In the genomic region with DNA sequence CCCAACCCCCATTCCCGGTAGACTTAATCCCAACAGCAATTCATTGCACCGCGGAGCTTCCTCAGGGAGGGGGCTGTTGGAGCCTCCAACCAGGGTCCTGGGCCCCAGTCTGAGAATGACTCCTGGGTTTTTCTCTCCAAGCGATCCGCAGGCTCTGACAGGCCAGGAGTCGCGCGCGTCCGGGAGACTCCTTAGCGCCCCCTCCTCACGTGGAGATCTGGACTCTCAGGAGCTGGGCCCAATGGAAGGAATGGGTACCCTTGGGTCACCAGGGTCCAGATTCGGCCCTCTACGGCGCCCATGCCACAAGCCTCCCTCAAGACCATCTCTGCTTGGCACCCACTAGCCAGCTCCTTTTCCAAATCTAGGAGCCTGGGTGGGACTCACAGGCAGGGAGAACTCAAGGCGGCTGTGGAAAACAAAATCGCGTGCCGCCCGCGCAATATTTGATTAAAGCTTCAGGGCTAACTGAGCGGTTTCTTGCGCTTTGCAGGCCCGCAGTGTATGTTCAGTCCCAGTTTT, we compare ENCODE assay signal across 12 cellular contexts. TPM values are rescaled to one million over a fixed set of nuclear protein-coding genes. Genes with fewer than 3 reads are reported as not detected.
A peak's percentile ranks its signal among the peaks of the same experiment; 100 is the strongest.
DNase-seq lines count a peak whose midpoint lies in the region; ATAC-seq, FAIRE-seq and TF ChIP-seq lines count a peak whose summit lies in the region.
"Had no signal": no experiment of that assay in that cellular context is flagged by ENCODE, and none has a peak within 500 bp of the region (broad histone marks: within the 10 kb centered on the region; RNA-seq: fewer than 3 reads in every experiment).

No MANE protein-coding gene starts in this region.

- no peaks in the 10 kb centered on the region for H4K20me1 ChIP-seq in K562 (replicated peaks; ENCODE audit: control insufficient read depth, insufficient read depth, low read length)

- peaks cover 98% of the 10 kb centered on the region for H3K27me3 ChIP-seq in HL-60 (ENCODE audit: insufficient read depth, poor library complexity, severe bottlenecking)
- no peaks in the 10 kb centered on the region; a peak in 1 of 5 replicates for H3K27me3 ChIP-seq in K562 (ENCODE audit: control insufficient read depth in 2 of 2, insufficient read depth in 2 of 2, low read length in 2 of 2)
- peaks cover 100% of the 10 kb centered on the region for H3K27me3 ChIP-seq in iPS-20b (ENCODE audit: insufficient read depth, low read length)

- no peak for FAIRE-seq in K562 (lab: Jason Lieb, UNC)
- FAIRE-seq: endothelial cell of umbilical vein had no signal

- H3K4me1 ChIP-seq in K562 (replicated peaks in 1 of 2; ENCODE audit: control insufficient read depth in 2 of 2, insufficient read depth in 2 of 2, low read length in 2 of 2) = peaks cover 0 to 34% of the 10 kb centered on the region in 2 experiments; a peak in 4 of 5 replicates
- H3K4me1 ChIP-seq in iPS-20b (ENCODE audit: insufficient read depth, low read length) = peaks cover 18% of the 10 kb centered on the region; the same call in 1 of the 2 replicates

- intact Hi-C loops in K562 (cut with micrococcal nuclease) = no loop called here

- no TSS peak for BruUV-seq in K562 (replicated peaks; lab: Mats Ljungman, UMichigan)

- POLR2A ChIA-PET in K562 (lab: Yijun Ruan, JAX) = interaction anchor here (1.1 kb wide), 1 partner anchor 24 kb away, joined by 3 read pairs; no protein-coding TSS in a partner anchor

- ATAC-seq in K562 = peak; percentile 2; the same call in 2 of the 3 replicates
- no peak for ATAC-seq in GM18505 (IDR thresholded peaks at IDR 0.05; ENCODE audit: unreplicated experiment)
- ATAC-seq: stimulated activated memory B cell treated with anti-CD40 and anti-IgM and Interleukin-4, amounts not matched to agents 10 μg/mL and 1 μg/mL and 100 μg/mL, for 72 hours had no signal

- H2AFZ ChIP-seq in K562 (ENCODE audit: low read depth, low read length) = peak overlapping the region; percentile 77; the same call in 1 of the 2 replicates

- no peaks in the 10 kb centered on the region for H3K36me3 ChIP-seq in K562 (ENCODE audit: control insufficient read depth, insufficient read depth, low read length)
- no peaks in the 10 kb centered on the region for H3K36me3 ChIP-seq in iPS-20b (ENCODE audit: insufficient read depth, low read depth, low read length)
- H3K36me3 ChIP-seq: neutrophil had no signal

- DNase-seq in HL-60 (ENCODE audit: low read depth in 1 of 2, low spot score in 1 of 2) (no peak), K562 (ENCODE audit: extremely low read depth in 1 of 4, low spot score in 3 of 4) (no peak), NCI-H1048 (lab: John Stamatoyannopoulos, UW) (no peak), SIG-M5 treated with dmso at 0.1 percent for 504 hours (lab: John Stamatoyannopoulos, UW; ENCODE audit: unreplicated experiment) (no peak)
- no peak for DNase-seq in activated CD8-positive, alpha-beta memory T cell treated with anti-CD3 and anti-CD28 coated beads, Interleukin-2, amount 50 U/mL, for 48 hours
- DNase-seq: NCI-H524 treated with DMSO at 0.1 percent for 48 hours had no signal

- CTCF ChIA-PET in K562 (lab: Yijun Ruan, JAX; ENCODE audit: low intra/inter-chr PET ratio) = no interaction called here

- no peak overlapping the region for H3K27ac ChIP-seq in HL-60 (replicated peaks)
- peak overlapping the region; percentile 76 for H3K27ac ChIP-seq in K562 (ENCODE audit: extremely low read depth, low read depth, low read length)
- H3K27ac ChIP-seq in iPS-20b (ENCODE audit: low read length) = no peak overlapping the region
- peak overlapping the region in 8 of 21 experiments; percentile 15 to 80 (median 66) for H3K27ac ChIP-seq in skin epidermis
- H3K27ac ChIP-seq: neutrophil had no signal

- no peak for TF ChIP-seq RAD21 in K562 (CRISPR knock-in tag; conservative IDR thresholded peaks at IDR 0.05 in 1 of 2, IDR thresholded peaks at IDR 0.05 in 1 of 2)

- TF ChIP-seq POLR2A in K562 (conservative IDR thresholded peaks at IDR 0.05) = no peak
- no peak for TF ChIP-seq POLR2A in GM18505 (IDR thresholded peaks at IDR 0.05; ENCODE audit: borderline replicate concordance, extremely low read depth, insufficient read depth, insufficient read length)

- H3K4me2 ChIP-seq in K562 (ENCODE audit: insufficient read depth, low read length) = peak overlapping the region; percentile 10; the same call in 1 of the 2 replicates

- no peak for TF ChIP-seq CTCF in HL-60 (IDR thresholded peaks at IDR 0.05; ENCODE audit: insufficient read depth, low read length)
- no peak for TF ChIP-seq CTCF in K562 (IDR thresholded peaks at IDR 0.05 in 2 of 3, conservative IDR thresholded peaks at IDR 0.05 in 1 of 3; ENCODE audit: insufficient read depth in 2 of 3, low read depth in 1 of 3, low read length in 3 of 3)

- in situ Hi-C loops in K562 (cut with MboI) = loop anchor here (25.0 kb wide), 1 partner anchor 464 kb away; no protein-coding TSS in a partner anchor

- TF ChIP-seq EP300 in K562 (IDR thresholded peaks at IDR 0.05; ENCODE audit: low read length) = no peak

- peaks cover 25% of the 10 kb centered on the region for H3K79me2 ChIP-seq in K562 (ENCODE audit: control insufficient read depth, insufficient read depth, low read length)

- H3K4me3 ChIP-seq in HL-60 (replicated peaks; ENCODE audit: insufficient read depth, low read length) (peak overlapping the region; percentile 29), K562 (peak overlapping the region; percentile 21; the same call in 1 of the 2 replicates), iPS-20b (ENCODE audit: low read length) (peak overlapping the region; percentile 60; the same call in 1 of the 2 replicates), skin epidermis (peak overlapping the region in 6 of 7 experiments; percentile 6 to 38 (median 21))

- H3K9ac ChIP-seq in K562 (ENCODE audit: insufficient read depth in 1 of 2, low read depth in 2 of 2, low read length in 2 of 2) (peak overlapping the region in 1 of 2 experiments; percentile 46; a peak in 2 of 4 replicates), iPS-20b (ENCODE audit: low read depth, low read length) (no peak overlapping the region)

- H3K9me3 ChIP-seq in K562 (replicated peaks; ENCODE audit: control insufficient read depth, insufficient read depth, low read depth, low read length) (peaks cover 3% of the 10 kb centered on the region), iPS-20b (ENCODE audit: insufficient read depth, low read depth, low read length) (peaks cover 16% of the 10 kb centered on the region; the same call in 1 of the 2 replicates)
- H3K9me3 ChIP-seq: neutrophil had no signal

- WGBS in K562 (ENCODE audit: insufficient coverage, low coverage, missing lambda C conversion rate) = 72% methylated on average over 14 of the region's 24 CpGs

- H3K9me1 ChIP-seq in K562 (ENCODE audit: control insufficient read depth, insufficient read depth, low read length) = no peaks in the 10 kb centered on the region

TF ChIP-seq in K562, 482 proteins besides CTCF, POLR2A, EP300 and RAD21:
- TF ChIP-seq MITF (IDR thresholded peaks at IDR 0.05) (no peak), NRF1 (conservative IDR thresholded peaks at IDR 0.05 in 1 of 2, IDR thresholded peaks at IDR 0.05 in 1 of 2) (peak in 1 of 2 experiments; percentile 10)

RNA-seq across cellular contexts. Expression of gene HAND2, which starts 7.1 kb away (rescaled TPM):
- total RNA-seq in K562 (2011; cell fraction: chromatin; rRNA removed; ENCODE audit: low replicate concordance) = 15.5 and 17.1 TPM in 2 replicates
- total RNA-seq in K562 (2011; cell fraction: nucleolus; rRNA removed) = 13.2 and 15.0 TPM in 2 replicates
- 12.4 and 14.3 TPM in 2 replicates for total RNA-seq in K562 (2011; cell fraction: nucleoplasm; rRNA removed)
- total RNA-seq in K562 (2014; rRNA removed) = 11.8 and 12.8 TPM in 2 replicates
- total RNA-seq in K562 (2014; rRNA removed; fragmentation: Illumina TruSeq; extraction: Trizol) = 3.0 and 3.3 TPM in 2 replicates
- total RNA-seq in K562 (2015; rRNA removed; fragmentation: Illumina TruSeq; extraction: Trizol) = 4.2 and 5.6 TPM in 2 replicates
- 6.0 and 6.6 TPM in 2 replicates for total RNA-seq in K562 (2021)
- polyA plus RNA-seq in K562 (2011; rRNA removed) = 0.58 and 2.6 TPM in 2 replicates
- polyA plus RNA-seq in K562 (2011; cell fraction: cytosol; rRNA removed) = 0.43 and 1.7 TPM in 2 replicates
- 0.94 and 6.5 TPM in 2 replicates for polyA plus RNA-seq in K562 (2011; cell fraction: nucleus; rRNA removed)
- 4.1 and 4.4 TPM in 2 replicates for polyA plus RNA-seq in K562 (2012)
- 4.9 and 6.4 TPM in 2 replicates for polyA plus RNA-seq in K562 (2014; fragmentation: Illumina TruSeq; extraction: Trizol)
- 1 to 10 TPM; 1.7 to 2.0 TPM for polyA plus RNA-seq in K562 (2014; fragmentation: Nextera tagmentation; extraction: Ambion mirVana)
- 4.9 and 6.6 TPM in 2 replicates for polyA plus RNA-seq in K562 (2014; rRNA removed)
- polyA minus RNA-seq in K562 (2011; rRNA and poly(A)+ RNA removed) = 0.30 and 2.8 TPM in 2 replicates
- polyA minus RNA-seq in K562 (2011; cell fraction: cytosol; rRNA and poly(A)+ RNA removed) = 2.8 TPM in 1 of 2 replicates, not detected in the other
- 1.3 and 3.5 TPM in 2 replicates for polyA minus RNA-seq in K562 (2011; cell fraction: nucleus; rRNA and poly(A)+ RNA removed)
- total RNA-seq: endothelial cell of umbilical vein had no signal
- polyA plus RNA-seq: endothelial cell of umbilical vein had no signal
